Comparison of ENCODE assay signal across 26 cellular contexts in genomic region chr16:87881327-87882200, GRCh38. TPM values are rescaled to one million over a fixed set of nuclear protein-coding genes. Genes with fewer than 3 reads are reported as not detected.
DNase-seq lines count a peak whose midpoint lies in the region; ATAC-seq and TF ChIP-seq lines count a peak whose summit lies in the region.
"Had no signal": no experiment of that assay in that cellular context is flagged by ENCODE, and none has a peak within 500 bp of the region (broad histone marks: within the 10 kb centered on the region; RNA-seq: fewer than 3 reads in every experiment).

No MANE protein-coding gene starts in this region.

- no peaks in the 10 kb centered on the region for H3K9me3 Mint-ChIP-seq in endodermal cell
- no peaks in the 10 kb centered on the region for H3K9me3 Mint-ChIP-seq in osteocyte (ENCODE audit: unreplicated experiment)
- H3K9me3 Mint-ChIP-seq in effector memory CD8-positive, alpha-beta T cell: no peaks in the 10 kb centered on the region
- no peaks in the 10 kb centered on the region for H3K9me3 Mint-ChIP-seq in CD8-positive, alpha-beta T cell

- H3K27ac Mint-ChIP-seq in endodermal cell (no peak overlapping the region), osteocyte (ENCODE audit: unreplicated experiment) (peak overlapping the region; percentile 68)
- H3K27ac Mint-ChIP-seq in effector memory CD8-positive, alpha-beta T cell: no peak overlapping the region
- H3K27ac Mint-ChIP-seq in CD8-positive, alpha-beta T cell: no peak overlapping the region
- H3K27ac Mint-ChIP-seq: activated CD4-positive, alpha-beta memory T cell treated with anti-CD3 and anti-CD28 coated beads for 36 hours; WTC11 had no signal

- peaks cover 33% of the 10 kb centered on the region for H3K4me1 Mint-ChIP-seq in endodermal cell
- peaks cover 28% of the 10 kb centered on the region for H3K4me1 Mint-ChIP-seq in osteocyte (ENCODE audit: unreplicated experiment)
- no peaks in the 10 kb centered on the region for H3K4me1 Mint-ChIP-seq in effector memory CD8-positive, alpha-beta T cell (ENCODE audit: low read depth in 2 of 2)
- H3K4me1 Mint-ChIP-seq in CD8-positive, alpha-beta T cell (ENCODE audit: low read depth): peaks cover 2% of the 10 kb centered on the region

- TF ChIP-seq CTCF in endodermal cell (conservative IDR thresholded peaks at IDR 0.05) (no peak), osteocyte (IDR thresholded peaks at IDR 0.05) (no peak)
- TF ChIP-seq CTCF in CD8-positive, alpha-beta T cell (IDR thresholded peaks at IDR 0.05): no peak

- no peak overlapping the region for H3K4me3 ChIP-seq in endodermal cell (ENCODE audit: low read length)
- no peak overlapping the region for H3K4me3 ChIP-seq in CD8-positive, alpha-beta T cell (ENCODE audit: low read depth, low read length)
- H3K4me3 ChIP-seq: spleen, upper lobe of left lung had no signal

- 60 to 69% methylated on average over 12 to 23 of the region's 24 CpGs for WGBS in endodermal cell (ENCODE audit: insufficient coverage in 1 of 2, insufficient read length in 1 of 2), 2 experiments

- DNase-seq in NCI-H1105 treated with DMSO at 0.1 percent for 48 hours (lab: John Stamatoyannopoulos, UW) (peak; percentile 31), NCI-H1105 (lab: John Stamatoyannopoulos, UW) (no peak), NCI-H2171 treated with DMSO at 0.1 percent for 48 hours (lab: John Stamatoyannopoulos, UW) (peak; percentile 71), endodermal cell (no peak), osteocyte (ENCODE audit: extremely low spot score, unreplicated experiment) (no peak)
- DNase-seq in effector memory CD8-positive, alpha-beta T cell: no peak
- DNase-seq in CD8-positive, alpha-beta T cell: no peak
- DNase-seq: 8988T; activated CD4-positive, alpha-beta memory T cell treated with anti-CD3 and anti-CD28 coated beads for 36 hours; activated naive CD4-positive, alpha-beta T cell; activated T-cell treated with anti-CD3 and anti-CD28 coated beads for 4 hours; aorta; Caco-2; cerebellar nuclear complex; effector CD4-positive, alpha-beta T cell; NCI-H446; spleen; stimulated activated CD4-positive, alpha-beta T cell treated with anti-CD3 and anti-CD28 coated beads, Interleukin-4, amount 100 ng/mL, for 24 hours; T-helper 2 cell; upper lobe of left lung had no signal

- peak overlapping the region; percentile 4 for H3K27ac ChIP-seq in endodermal cell (ENCODE audit: low read depth, low read length)
- H3K27ac ChIP-seq in CD8-positive, alpha-beta T cell (ENCODE audit: low read depth, low read length): no peak overlapping the region
- H3K27ac ChIP-seq: spleen, upper lobe of left lung had no signal

- H3K9me3 ChIP-seq in endodermal cell (ENCODE audit: control insufficient read depth, low read length): no peaks in the 10 kb centered on the region
- H3K9me3 ChIP-seq in CD8-positive, alpha-beta T cell (ENCODE audit: low read length): no peaks in the 10 kb centered on the region
- H3K9me3 ChIP-seq: Caco-2, spleen, upper lobe of left lung had no signal

- intact Hi-C loops in CD8-positive, alpha-beta T cell (cut with DNase I, micrococcal nuclease): no loop called here

- POLR2A ChIA-PET in CD8-positive, alpha-beta T cell (lab: Charles Lee): no interaction called here

- ATAC-seq in GM18498 (IDR thresholded peaks at IDR 0.05; ENCODE audit: unreplicated experiment): no peak
- no peak for ATAC-seq in effector memory CD8-positive, alpha-beta T cell (replicated peaks)
- no peak for ATAC-seq in CD8-positive, alpha-beta T cell
- ATAC-seq: WTC11 had no signal

- CTCF ChIA-PET in CD8-positive, alpha-beta T cell (lab: Charles Lee): interaction anchor here (1.0 to 2.7 kb wide), 2 partner anchors 10 to 32 kb away, joined by 4 to 7 read pairs; no protein-coding TSS in a partner anchor

- H3K4me1 ChIP-seq in endodermal cell (ENCODE audit: control insufficient read depth, insufficient read depth, low read length): no peaks in the 10 kb centered on the region
- no peaks in the 10 kb centered on the region for H3K4me1 ChIP-seq in CD8-positive, alpha-beta T cell (ENCODE audit: insufficient read depth, low read length)
- H3K4me1 ChIP-seq: spleen, upper lobe of left lung had no signal

- no peaks in the 10 kb centered on the region for H3K27me3 ChIP-seq in endodermal cell (ENCODE audit: control insufficient read depth, insufficient read depth, low read length, poor library complexity, severe bottlenecking)
- H3K27me3 ChIP-seq in CD8-positive, alpha-beta T cell (ENCODE audit: insufficient read depth, low read length): no peaks in the 10 kb centered on the region
- H3K27me3 ChIP-seq: upper lobe of left lung had no signal

- H3K9ac ChIP-seq in endodermal cell (ENCODE audit: extremely low read depth, low read length, poor library complexity, severe bottlenecking): no peak overlapping the region

- H3K36me3 Mint-ChIP-seq in endodermal cell (ENCODE audit: low read depth): no peaks in the 10 kb centered on the region
- H3K36me3 Mint-ChIP-seq in osteocyte (ENCODE audit: unreplicated experiment): no peaks in the 10 kb centered on the region
- no peaks in the 10 kb centered on the region for H3K36me3 Mint-ChIP-seq in effector memory CD8-positive, alpha-beta T cell (ENCODE audit: insufficient read depth)
- no peaks in the 10 kb centered on the region for H3K36me3 Mint-ChIP-seq in CD8-positive, alpha-beta T cell
- H3K36me3 Mint-ChIP-seq: activated CD4-positive, alpha-beta memory T cell treated with anti-CD3 and anti-CD28 coated beads for 36 hours had no signal

- H3K36me3 ChIP-seq in endodermal cell (ENCODE audit: control insufficient read depth, insufficient read depth, low read length): no peaks in the 10 kb centered on the region
- no peaks in the 10 kb centered on the region for H3K36me3 ChIP-seq in CD8-positive, alpha-beta T cell (ENCODE audit: insufficient read depth, low read length)
- H3K36me3 ChIP-seq: spleen, upper lobe of left lung had no signal

- no peak overlapping the region for H3K4me3 Mint-ChIP-seq in endodermal cell
- H3K4me3 Mint-ChIP-seq in osteocyte (ENCODE audit: unreplicated experiment): peak overlapping the region; percentile 32
- no peak overlapping the region for H3K4me3 Mint-ChIP-seq in effector memory CD8-positive, alpha-beta T cell
- H3K4me3 Mint-ChIP-seq in CD8-positive, alpha-beta T cell: no peak overlapping the region
- H3K4me3 Mint-ChIP-seq: activated CD4-positive, alpha-beta memory T cell treated with anti-CD3 and anti-CD28 coated beads for 36 hours; WTC11 had no signal

- peaks cover 5% of the 10 kb centered on the region for H3K27me3 Mint-ChIP-seq in endodermal cell (ENCODE audit: insufficient read depth)
- peaks cover 16% of the 10 kb centered on the region for H3K27me3 Mint-ChIP-seq in osteocyte (ENCODE audit: unreplicated experiment)
- peaks cover 5 to 23% of the 10 kb centered on the region in 2 donors for H3K27me3 Mint-ChIP-seq in effector memory CD8-positive, alpha-beta T cell
- H3K27me3 Mint-ChIP-seq in CD8-positive, alpha-beta T cell (ENCODE audit: low read depth): no peaks in the 10 kb centered on the region

RNA-seq across cellular contexts. Expression of gene SLC7A5, which starts 12.3 kb away (rescaled TPM):
- total RNA-seq in endodermal cell (100 to 1,000 TPM; 374 to 588 TPM), osteocyte (127 and 133 TPM in 2 replicates)
- polyA plus RNA-seq in endodermal cell (2013, experiment 1 of 2): 144 TPM
- polyA plus RNA-seq in endodermal cell (2013, experiment 2 of 2): 134 TPM
- total RNA-seq in CD8-positive, alpha-beta T cell: 100 to 1,000 TPM; 359 to 369 TPM

RNA-seq across cellular contexts. Expression of gene CA5A, which starts 54.8 kb away (rescaled TPM):
- not detected for total RNA-seq in endodermal cell
- polyA plus RNA-seq in endodermal cell (2013, experiment 1 of 2): not detected
- not detected for polyA plus RNA-seq in endodermal cell (2013, experiment 2 of 2)
- not detected in 2 replicates for total RNA-seq in osteocyte
- total RNA-seq in CD8-positive, alpha-beta T cell: not detected
- total RNA-seq: activated CD4-positive, alpha-beta memory T cell treated with anti-CD3 and anti-CD28 coated beads for 36 hours; aorta; Daoy; glomerular endothelial cell; pulmonary artery endothelial cell; spleen; WTC11 had no signal
- polyA plus RNA-seq: neural cell, spleen had no signal

Comparison
In these comparisons a context has a peak if more than half of its experiments do, and no peak if none do; other contexts are left out.
1. DNase-seq: peak in NCI-H1105 treated with DMSO at 0.1 percent for 48 hours (single experiment) and NCI-H2171 treated with DMSO at 0.1 percent for 48 hours (single experiment); none in NCI-H1105 (single experiment), endodermal cell (single experiment), osteocyte (single experiment), effector memory CD8-positive, alpha-beta T cell (0 of 3) and CD8-positive, alpha-beta T cell (0 of 7).